8 cellular contexts compared by ENCODE assay signal in the genomic region with DNA sequence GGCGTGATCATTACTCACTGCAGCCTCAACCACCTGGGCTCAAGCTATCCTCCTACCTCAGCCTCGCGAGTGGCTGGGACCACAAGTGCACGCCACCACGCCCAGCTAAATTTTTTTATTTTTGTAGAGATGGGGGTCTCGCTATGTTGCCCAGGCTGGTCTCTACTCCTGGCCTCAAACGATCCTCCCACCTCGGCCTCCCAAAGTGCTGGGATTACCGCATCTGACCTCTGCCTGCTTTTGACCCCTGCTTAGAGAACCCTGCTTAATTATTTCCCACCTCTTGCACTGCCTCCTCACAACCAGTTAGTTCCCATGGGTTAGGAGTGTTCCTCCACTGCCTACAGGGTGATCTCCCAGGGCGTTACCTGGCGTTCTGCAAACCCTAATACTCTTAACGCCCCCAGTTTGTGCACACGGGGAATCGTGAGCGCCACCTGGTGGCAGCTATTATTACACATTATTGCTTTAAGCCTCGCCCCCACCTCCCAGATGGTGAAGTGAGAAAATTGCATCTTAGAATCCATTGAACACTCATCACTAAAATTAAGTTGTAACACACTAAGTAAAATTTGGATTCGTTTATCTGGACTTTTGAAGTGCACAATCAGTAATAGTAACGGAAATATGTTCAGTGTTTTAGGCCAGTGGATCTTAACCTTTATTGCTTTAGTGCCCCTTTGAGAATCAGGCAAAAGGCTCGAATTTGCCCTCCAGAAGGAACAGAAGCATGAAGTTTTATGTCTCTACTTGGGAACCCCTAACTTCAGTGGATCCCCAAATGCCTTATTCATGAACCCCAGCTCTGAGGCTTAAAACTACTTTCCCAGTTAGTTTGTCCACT.
DNase-seq lines count a peak whose midpoint lies in the region; ATAC-seq, FAIRE-seq and TF ChIP-seq lines count a peak whose summit lies in the region.

No MANE protein-coding gene starts in this region.

- H3K4me3 ChIP-seq in KMS-11 (IDR thresholded peaks at IDR 0.05; ENCODE audit: insufficient read depth, low read depth, low read length) (no peak overlapping the region), astrocyte (ENCODE audit: insufficient read depth, low read depth, low read length) (no peak overlapping the region), lower leg skin (ENCODE audit: low read depth, poor library complexity, severe bottlenecking) (no peak overlapping the region)

- peak; percentile 96 for TF ChIP-seq CTCF in KMS-11 (conservative IDR thresholded peaks at IDR 0.05; ENCODE audit: low read depth, low read length)
- peak; percentile 84 for TF ChIP-seq CTCF in astrocyte (IDR thresholded peaks at IDR 0.05; ENCODE audit: insufficient read depth, low read depth, low read length)
- TF ChIP-seq CTCF in lower leg skin (IDR thresholded peaks at IDR 0.05) = no peak

- no peaks in the 10 kb centered on the region for H3K9me3 Mint-ChIP-seq in T-helper 2 cell treated with Interferon-gamma antibody and Interleukin-4, amounts not matched to agents 5 μg/mL and 100 μg/mL, for 36 hours
- H3K9me3 Mint-ChIP-seq in astrocyte (ENCODE audit: unreplicated experiment) = no peaks in the 10 kb centered on the region

- H3K4me2 ChIP-seq in KMS-11 (no peak overlapping the region), astrocyte (ENCODE audit: low read length) (no peak overlapping the region)

- DNase-seq in Daoy (ENCODE audit: low read depth) = peak; percentile 55
- DNase-seq in T-helper 2 cell treated with Interferon-gamma antibody and Interleukin-4, amounts not matched to agents 5 μg/mL and 100 μg/mL, for 36 hours (ENCODE audit: low spot score) = peak; percentile 50
- peak; percentile 22 for DNase-seq in astrocyte (ENCODE audit: low read depth)
- peak; percentile 14 to 49 (median 31) for DNase-seq in stimulated activated CD4-positive, alpha-beta T cell treated with anti-CD3 and anti-CD28 coated beads, TNF-alpha, amount 100 ng/mL, for 24 hours (ENCODE audit: low read depth in 3 of 3)
- DNase-seq in lower leg skin (ENCODE audit: low spot score in 2 of 2) = no peak

- ATAC-seq in GM19395 (IDR thresholded peaks at IDR 0.05; ENCODE audit: unreplicated experiment) = no peak

- no peak overlapping the region for H3K27ac Mint-ChIP-seq in T-helper 2 cell treated with Interferon-gamma antibody and Interleukin-4, amounts not matched to agents 5 μg/mL and 100 μg/mL, for 36 hours
- no peak overlapping the region for H3K27ac Mint-ChIP-seq in astrocyte (ENCODE audit: unreplicated experiment)

- no peak overlapping the region for H2AFZ ChIP-seq in KMS-11 (ENCODE audit: low read depth)
- H2AFZ ChIP-seq in astrocyte (ENCODE audit: low read depth, low read length) = no peak overlapping the region

- no peak for TF ChIP-seq POLR2A in lower leg skin (IDR thresholded peaks at IDR 0.05)

- intact Hi-C loops in lower leg skin (cut with DNase I; ENCODE audit: low total_unique reads) = no loop called here

- H3K79me2 ChIP-seq in KMS-11 (ENCODE audit: insufficient read depth, low read depth) = no peaks in the 10 kb centered on the region
- H3K79me2 ChIP-seq in astrocyte (ENCODE audit: insufficient read depth, low read length) = no peaks in the 10 kb centered on the region

- peaks cover 1% of the 10 kb centered on the region; the same call in 1 of the 2 replicates for H3K27me3 ChIP-seq in KMS-11 (ENCODE audit: insufficient read depth, low read depth)
- peaks cover 24% of the 10 kb centered on the region for H3K27me3 ChIP-seq in astrocyte (ENCODE audit: insufficient read depth, low read length)

- no peaks in the 10 kb centered on the region for H3K36me3 Mint-ChIP-seq in T-helper 2 cell treated with Interferon-gamma antibody and Interleukin-4, amounts not matched to agents 5 μg/mL and 100 μg/mL, for 36 hours (ENCODE audit: low read depth)
- peaks cover 2% of the 10 kb centered on the region for H3K36me3 Mint-ChIP-seq in astrocyte (ENCODE audit: low read depth, unreplicated experiment)

- H3K4me1 ChIP-seq in KMS-11 (ENCODE audit: low read depth, poor library complexity, severe bottlenecking) (no peaks in the 10 kb centered on the region), astrocyte (ENCODE audit: insufficient read depth, low read length) (no peaks in the 10 kb centered on the region)

- no peak for FAIRE-seq in astrocyte (lab: Jason Lieb, UNC)
- FAIRE-seq in islet of Langerhans (lab: Jason Lieb, UNC) = peak; percentile 9

- H3K36me3 ChIP-seq in KMS-11 (ENCODE audit: insufficient read depth) (no peaks in the 10 kb centered on the region), astrocyte (ENCODE audit: insufficient read depth, low read length) (no peaks in the 10 kb centered on the region)

- H3K4me1 Mint-ChIP-seq in T-helper 2 cell treated with Interferon-gamma antibody and Interleukin-4, amounts not matched to agents 5 μg/mL and 100 μg/mL, for 36 hours (ENCODE audit: low read depth) = peaks cover 3% of the 10 kb centered on the region
- H3K4me1 Mint-ChIP-seq in astrocyte (ENCODE audit: low read depth, unreplicated experiment) = no peaks in the 10 kb centered on the region

- no peak overlapping the region for H3K4me3 Mint-ChIP-seq in T-helper 2 cell treated with Interferon-gamma antibody and Interleukin-4, amounts not matched to agents 5 μg/mL and 100 μg/mL, for 36 hours
- no peak overlapping the region for H3K4me3 Mint-ChIP-seq in astrocyte (ENCODE audit: unreplicated experiment)

- peaks cover 6% of the 10 kb centered on the region for H3K27me3 Mint-ChIP-seq in T-helper 2 cell treated with Interferon-gamma antibody and Interleukin-4, amounts not matched to agents 5 μg/mL and 100 μg/mL, for 36 hours (ENCODE audit: low read depth)
- H3K27me3 Mint-ChIP-seq in astrocyte (ENCODE audit: low read depth, unreplicated experiment) = peaks cover 9% of the 10 kb centered on the region

- 40 to 44% methylated on average over 19 of the region's 19 CpGs for WGBS in lower leg skin, 2 donors

- H3K27ac ChIP-seq in KMS-11 = no peak overlapping the region
- no peak overlapping the region for H3K27ac ChIP-seq in astrocyte (ENCODE audit: low read depth, low read length)

- no peaks in the 10 kb centered on the region for H3K9me3 ChIP-seq in astrocyte (ENCODE audit: insufficient read depth, low read depth, low read length)

- H4K20me1 ChIP-seq in KMS-11 (ENCODE audit: insufficient read depth) = no peaks in the 10 kb centered on the region
- H4K20me1 ChIP-seq in astrocyte (ENCODE audit: insufficient read depth, low read length) = no peaks in the 10 kb centered on the region

- H3K9ac ChIP-seq in KMS-11 (no peak overlapping the region), astrocyte (ENCODE audit: low read length) (no peak overlapping the region)

Comparison
In these comparisons a context has a peak if more than half of its experiments do, and no peak if none do; other contexts are left out.
1. DNase-seq: peak in Daoy (single experiment), T-helper 2 cell treated with Interferon-gamma antibody and Interleukin-4, amounts not matched to agents 5 μg/mL and 100 μg/mL, for 36 hours (single experiment), astrocyte (single experiment) and stimulated activated CD4-positive, alpha-beta T cell treated with anti-CD3 and anti-CD28 coated beads, TNF-alpha, amount 100 ng/mL, for 24 hours (3 of 3); none in lower leg skin (0 of 2).
2. CTCF ChIP-seq: peak in KMS-11 (single experiment) and astrocyte (single experiment); none in lower leg skin (0 of 3).